Comparison of ENCODE assay signal across 18 cellular contexts in genomic region chr3:197337656-197338055, GRCh38. TPM values are rescaled to one million over a fixed set of nuclear protein-coding genes. Genes with fewer than 3 reads are reported as not detected.
A peak's percentile ranks its signal among the peaks of the same experiment; 100 is the strongest.
DNase-seq lines count a peak whose midpoint lies in the region; ATAC-seq, FAIRE-seq and TF ChIP-seq lines count a peak whose summit lies in the region.
"Had no signal": no experiment of that assay in that cellular context is flagged by ENCODE, and none has a peak within 500 bp of the region (broad histone marks: within the 10 kb centered on the region; RNA-seq: fewer than 3 reads in every experiment).

No MANE protein-coding gene starts in this region.

- no peak overlapping the region for H3K9ac ChIP-seq in BLaER1
- no peak overlapping the region for H3K9ac ChIP-seq in GM12878 (ENCODE audit: control insufficient read depth, insufficient read depth, low read length)
- H3K9ac ChIP-seq in kidney (ENCODE audit: low read length in 2 of 2): no peak overlapping the region

- RAD21 ChIA-PET in GM12878 (lab: Charles Lee; ENCODE audit: unreplicated experiment): interaction anchor here (0.6 to 0.7 kb wide), 2 partner anchors 151 to 381 kb away, joined by 3 read pairs; no protein-coding TSS in a partner anchor

- no peaks in the 10 kb centered on the region for H3K79me2 ChIP-seq in GM12878 (ENCODE audit: control insufficient read depth, insufficient read depth, low read length)
- H3K79me2 ChIP-seq in hepatocyte: no peaks in the 10 kb centered on the region

- TF ChIP-seq CTCF in GM12878 (IDR thresholded peaks at IDR 0.05 in 2 of 3, conservative IDR thresholded peaks at IDR 0.05 in 1 of 3; ENCODE audit: control insufficient read depth in 2 of 3, extremely low read depth in 1 of 3, insufficient read depth in 1 of 3, low read depth in 3 of 3, low read length in 3 of 3) (no peak), hepatocyte (IDR thresholded peaks at IDR 0.05; ENCODE audit: poor library complexity) (no peak), kidney (IDR thresholded peaks at IDR 0.05; ENCODE audit: borderline replicate concordance, extremely low read depth, insufficient read depth) (no peak)

- POLR2A ChIA-PET in GM12878 (lab: Charles Lee): no interaction called here

- ATAC-seq in GM12878 (no peak), HG03354 (IDR thresholded peaks at IDR 0.05; ENCODE audit: poor library complexity, severe bottlenecking, unreplicated experiment) (no peak)
- ATAC-seq: A549, GM23338, Right ventricle myocardium inferior had no signal

- H3K27me3 ChIP-seq in BLaER1 (no peaks in the 10 kb centered on the region), GM12878 (replicated peaks in 1 of 2; ENCODE audit: control insufficient read depth in 2 of 2, insufficient read depth in 2 of 2, low read length in 1 of 2) (no peaks in the 10 kb centered on the region), hepatocyte (no peaks in the 10 kb centered on the region)

- SMC1A ChIA-PET in GM12878 (lab: Charles Lee; ENCODE audit: uncharacterized antibody, unreplicated experiment): interaction anchor here (0.6 to 1.7 kb wide), 4 partner anchors 11 to 97 kb away, joined by 3 to 7 read pairs (median 4); no protein-coding TSS in a partner anchor

- FAIRE-seq in GM12878 (lab: Jason Lieb, UNC): no peak
- no peak for FAIRE-seq in kidney (lab: Jason Lieb, UNC)
- FAIRE-seq: A549 had no signal

- BruUV-seq in GM12878 (replicated peaks; lab: Mats Ljungman, UMichigan): no TSS peak

- TF ChIP-seq EP300 in GM12878 (IDR thresholded peaks at IDR 0.05; ENCODE audit: borderline replicate concordance in 1 of 2, control insufficient read depth in 1 of 2, low read depth in 2 of 2, low read length in 2 of 2): no peak

- H3K4me1 ChIP-seq in BLaER1: peaks cover 29% of the 10 kb centered on the region; the same call in 1 of the 2 replicates
- H3K4me1 ChIP-seq in GM12878 (ENCODE audit: control insufficient read depth, insufficient read depth, low read length): peaks cover 6% of the 10 kb centered on the region
- peaks cover 28% of the 10 kb centered on the region for H3K4me1 ChIP-seq in hepatocyte (ENCODE audit: insufficient read depth)
- no peaks in the 10 kb centered on the region for H3K4me1 ChIP-seq in kidney (ENCODE audit: control insufficient read depth in 1 of 2, insufficient read depth in 1 of 2, low read depth in 1 of 2, low read length in 2 of 2)
- H3K4me1 ChIP-seq: A549 had no signal

- H3K9me2 ChIP-seq in hepatocyte (replicated peaks; ENCODE audit: insufficient read depth): no peaks in the 10 kb centered on the region

- H3K4me3 ChIP-seq in BLaER1 (no peak overlapping the region), GM12878 (no peak overlapping the region), hepatocyte (no peak overlapping the region), kidney (ENCODE audit: low read length in 2 of 2) (no peak overlapping the region)
- H3K4me3 ChIP-seq: A549, GM23338, SK-N-MC had no signal

- CTCF ChIA-PET in GM12878 (lab: Yijun Ruan, JAX): interaction anchor here (1.1 to 1.6 kb wide), 2 partner anchors 55 to 80 kb away, joined by 3 to 6 read pairs; no protein-coding TSS in a partner anchor

- in situ Hi-C loops in GM12878 (cut with MboI): no loop called here

- H3K27ac ChIP-seq in BLaER1 (no peak overlapping the region), GM12878 (ENCODE audit: control insufficient read depth, insufficient read depth) (no peak overlapping the region), hepatocyte (no peak overlapping the region), kidney (ENCODE audit: low read depth in 2 of 2, low read length in 2 of 2) (no peak overlapping the region)
- H3K27ac ChIP-seq: A549, SK-N-MC had no signal

- H2AFZ ChIP-seq in GM12878 (ENCODE audit: control insufficient read depth, low read depth, low read length) (no peak overlapping the region), hepatocyte (no peak overlapping the region)
- H2AFZ ChIP-seq: GM23338 had no signal

- TF ChIP-seq RAD21 in GM12878 (IDR thresholded peaks at IDR 0.05; ENCODE audit: insufficient read depth, low read depth, low read length): no peak

- 47% methylated on average over 4 of the region's 4 CpGs for WGBS in GM12878 (ENCODE audit: insufficient coverage, insufficient replicate concordance, low lambda C conversion rate, missing lambda C conversion rate)
- WGBS in hepatocyte (ENCODE audit: low lambda C conversion rate, missing lambda C conversion rate): 73% methylated on average over 4 of the region's 4 CpGs

- no peaks in the 10 kb centered on the region for H3K9me3 ChIP-seq in BLaER1
- no peaks in the 10 kb centered on the region for H3K9me3 ChIP-seq in GM12878 (replicated peaks; ENCODE audit: control insufficient read depth, insufficient read depth, low read length)
- H3K9me3 ChIP-seq in hepatocyte (ENCODE audit: low read depth): no peaks in the 10 kb centered on the region
- H3K9me3 ChIP-seq in kidney (ENCODE audit: control insufficient read depth in 1 of 2, low read length in 2 of 2): no peaks in the 10 kb centered on the region
- H3K9me3 ChIP-seq: A549 had no signal

- H4K20me1 ChIP-seq in BLaER1 (no peaks in the 10 kb centered on the region), GM12878 (ENCODE audit: control insufficient read depth, insufficient read depth) (no peaks in the 10 kb centered on the region), hepatocyte (ENCODE audit: insufficient read depth, poor library complexity, severe bottlenecking) (no peaks in the 10 kb centered on the region)

- H3K4me2 ChIP-seq in BLaER1 (peak overlapping the region; percentile 6), GM12878 (ENCODE audit: control insufficient read depth, insufficient read depth) (no peak overlapping the region), hepatocyte (no peak overlapping the region)
- H3K4me2 ChIP-seq: A549, GM23338 had no signal

- TF ChIP-seq POLR2A in GM12878 (IDR thresholded peaks at IDR 0.05; ENCODE audit: low read depth, low read length): no peak

- DNase-seq in NCI-H226: peak; percentile 30
- DNase-seq in GM12878 (ENCODE audit: low read depth, low spot score): no peak
- DNase-seq in glomerular visceral epithelial cell (ENCODE audit: extremely low spot score): peak; percentile 93
- DNase-seq in hepatocyte (ENCODE audit: low spot score): no peak
- no peak for DNase-seq in kidney
- DNase-seq in COR-L47 (lab: John Stamatoyannopoulos, UW): no peak
- DNase-seq: GF-D8, HFFc6, NCI-H1048, NCI-H146, NCI-H2081 treated with DMSO at 0.1 percent for 48 hours, NCI-H526 treated with DMSO at 0.1 percent for 48 hours had no signal

- intact Hi-C loops in GM12878 (cut with micrococcal nuclease; ENCODE audit: unreplicated experiment) (no loop called here), kidney (cut with DNase I) (no loop called here)

- H3K36me3 ChIP-seq in BLaER1: no peaks in the 10 kb centered on the region
- no peaks in the 10 kb centered on the region for H3K36me3 ChIP-seq in GM12878 (ENCODE audit: control insufficient read depth in 2 of 2, insufficient read depth in 2 of 2, low read length in 1 of 2)
- H3K36me3 ChIP-seq in hepatocyte (replicated peaks; ENCODE audit: insufficient read depth, low read depth): no peaks in the 10 kb centered on the region
- no peaks in the 10 kb centered on the region for H3K36me3 ChIP-seq in kidney (ENCODE audit: control insufficient read depth in 1 of 2, insufficient read depth in 2 of 2, low read length in 2 of 2)

TF ChIP-seq in GM12878, 131 proteins besides CTCF, POLR2A, EP300 and RAD21:
- TF ChIP-seq SMAD1 (IDR thresholded peaks at IDR 0.05; ENCODE audit: low read depth, partially characterized antibody) (no peak), RUNX3 (IDR thresholded peaks at IDR 0.05; ENCODE audit: low read length) (peak; percentile 39; the same call in 1 of the 2 replicates)
TF ChIP-seq in GM12878: peak in this region for 1.

RNA-seq across cellular contexts. Expression of gene DLG1, which starts 39.2 kb away (rescaled TPM):
- 221 and 244 TPM in 2 replicates for total RNA-seq in GM12878 (2013; cell fraction: nucleolus; rRNA removed)
- total RNA-seq in GM12878 (2014; rRNA removed) (44.8 and 51.9 TPM in 2 replicates), GM12878 (2014; rRNA removed; fragmentation: Illumina TruSeq; extraction: Trizol) (52.0 and 55.7 TPM in 2 replicates), GM12878 (2021) (60.6 and 62.4 TPM in 2 replicates), hepatocyte (118 and 128 TPM in 2 replicates), kidney (101 TPM)
- 17.7 TPM for polyA plus RNA-seq in GM12878 (2011; ENCODE audit: low read depth)
- polyA plus RNA-seq in GM12878 (2011; rRNA removed) (35.8 and 49.9 TPM in 2 replicates), GM12878 (2014; fragmentation: Illumina TruSeq; extraction: Trizol) (63.1 and 85.3 TPM in 2 replicates), GM12878 (2014; fragmentation: Nextera tagmentation; extraction: Ambion mirVana) (10 to 100 TPM in 1 of 2 experiments, 1 to 10 TPM in 1; 9.2 to 10.0 TPM), GM12878 (2014; rRNA removed) (31.4 and 32.1 TPM in 2 replicates), GM12878 (2016; fragmentation: Nextera tagmentation; extraction: Ambion mirVana) (10 to 100 TPM; 40.1 to 40.2 TPM), hepatocyte (54.8 and 77.7 TPM in 2 replicates), kidney (ENCODE audit: insufficient read depth, low read depth, low replicate concordance) (19.4 TPM)
- polyA plus RNA-seq in GM12878 (2011; cell fraction: cytosol; rRNA removed): 9.7 and 15.1 TPM in 2 replicates
- 34.9 and 36.7 TPM in 2 replicates for polyA plus RNA-seq in GM12878 (2011; cell fraction: nucleus; rRNA removed)
- polyA plus RNA-seq in GM12878 (2012): 26.2 and 28.2 TPM in 2 replicates
- polyA minus RNA-seq in GM12878 (2011; rRNA and poly(A)+ RNA removed): 42.0 and 54.8 TPM in 2 replicates
- 14.3 and 17.5 TPM in 2 replicates for polyA minus RNA-seq in GM12878 (2011; cell fraction: cytosol; rRNA and poly(A)+ RNA removed)
- polyA minus RNA-seq in GM12878 (2011; cell fraction: nucleus; rRNA and poly(A)+ RNA removed): 60.3 and 99.5 TPM in 2 replicates

Comparison
In these comparisons a context has a peak if more than half of its experiments do, and no peak if none do; other contexts are left out.
1. DNase-seq: peak in NCI-H226 (single experiment) and glomerular visceral epithelial cell (single experiment); none in GM12878 (single experiment), hepatocyte (single experiment), kidney (single experiment) and COR-L47 (single experiment).